1 cellular context compared by ENCODE assay signal in the genomic region with DNA sequence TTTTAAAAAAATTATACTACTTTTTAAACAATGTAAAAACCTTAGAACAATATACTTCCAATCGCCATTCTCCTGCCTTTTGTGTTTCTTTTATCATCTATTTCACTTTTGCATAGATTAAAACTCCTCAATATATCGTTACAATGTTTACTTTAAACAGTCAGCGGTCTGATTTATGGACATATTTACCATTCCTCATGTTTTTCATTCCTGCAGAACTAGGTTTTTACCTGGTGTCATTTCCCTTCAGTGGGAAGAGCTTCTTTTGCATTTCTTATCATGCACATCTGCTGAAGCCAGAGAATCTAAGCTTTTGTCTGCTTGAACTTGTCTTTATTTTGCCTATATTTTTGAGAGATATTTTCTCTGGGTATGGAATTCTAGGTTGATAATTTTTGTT.
TF ChIP-seq lines count a peak whose summit lies in the region.

No MANE protein-coding gene starts in this region.

TF ChIP-seq in K562, 482 proteins besides CTCF, POLR2A, EP300 and RAD21 (continued from another document):
- TF ChIP-seq, protein P1, sequence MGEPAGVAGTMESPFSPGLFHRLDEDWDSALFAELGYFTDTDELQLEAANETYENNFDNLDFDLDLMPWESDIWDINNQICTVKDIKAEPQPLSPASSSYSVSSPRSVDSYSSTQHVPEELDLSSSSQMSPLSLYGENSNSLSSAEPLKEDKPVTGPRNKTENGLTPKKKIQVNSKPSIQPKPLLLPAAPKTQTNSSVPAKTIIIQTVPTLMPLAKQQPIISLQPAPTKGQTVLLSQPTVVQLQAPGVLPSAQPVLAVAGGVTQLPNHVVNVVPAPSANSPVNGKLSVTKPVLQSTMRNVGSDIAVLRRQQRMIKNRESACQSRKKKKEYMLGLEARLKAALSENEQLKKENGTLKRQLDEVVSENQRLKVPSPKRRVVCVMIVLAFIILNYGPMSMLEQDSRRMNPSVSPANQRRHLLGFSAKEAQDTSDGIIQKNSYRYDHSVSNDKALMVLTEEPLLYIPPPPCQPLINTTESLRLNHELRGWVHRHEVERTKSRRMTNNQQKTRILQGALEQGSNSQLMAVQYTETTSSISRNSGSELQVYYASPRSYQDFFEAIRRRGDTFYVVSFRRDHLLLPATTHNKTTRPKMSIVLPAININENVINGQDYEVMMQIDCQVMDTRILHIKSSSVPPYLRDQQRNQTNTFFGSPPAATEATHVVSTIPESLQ (CRISPR knock-in tag; IDR thresholded peaks at IDR 0.05) = no peak
- TF ChIP-seq PTTG1 (tag; IDR thresholded peaks at IDR 0.05; ENCODE audit: low read depth) (no peak), ZNF77 (CRISPR knock-in tag; IDR thresholded peaks at IDR 0.05) (no peak), KDM1A (IDR thresholded peaks at IDR 0.05) (no peak), PRDM10 (IDR thresholded peaks at IDR 0.05; ENCODE audit: partially characterized antibody) (no peak), ZNF133 (CRISPR knock-in tag; IDR thresholded peaks at IDR 0.05) (no peak)
- TF ChIP-seq, protein P2, sequence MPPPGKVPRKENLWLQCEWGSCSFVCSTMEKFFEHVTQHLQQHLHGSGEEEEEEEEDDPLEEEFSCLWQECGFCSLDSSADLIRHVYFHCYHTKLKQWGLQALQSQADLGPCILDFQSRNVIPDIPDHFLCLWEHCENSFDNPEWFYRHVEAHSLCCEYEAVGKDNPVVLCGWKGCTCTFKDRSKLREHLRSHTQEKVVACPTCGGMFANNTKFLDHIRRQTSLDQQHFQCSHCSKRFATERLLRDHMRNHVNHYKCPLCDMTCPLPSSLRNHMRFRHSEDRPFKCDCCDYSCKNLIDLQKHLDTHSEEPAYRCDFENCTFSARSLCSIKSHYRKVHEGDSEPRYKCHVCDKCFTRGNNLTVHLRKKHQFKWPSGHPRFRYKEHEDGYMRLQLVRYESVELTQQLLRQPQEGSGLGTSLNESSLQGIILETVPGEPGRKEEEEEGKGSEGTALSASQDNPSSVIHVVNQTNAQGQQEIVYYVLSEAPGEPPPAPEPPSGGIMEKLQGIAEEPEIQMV (tag; conservative IDR thresholded peaks at IDR 0.05; ENCODE audit: low read depth) = no peak
